In genomic region chr3:82044918-82045715, GRCh38 we compare ENCODE assay signal across 17 cellular contexts.
DNase-seq lines count a peak whose midpoint lies in the region; ATAC-seq, FAIRE-seq and TF ChIP-seq lines count a peak whose summit lies in the region.
"Had no signal": no experiment of that assay in that cellular context is flagged by ENCODE, and none has a peak within 500 bp of the region (broad histone marks: within the 10 kb centered on the region; RNA-seq: fewer than 3 reads in every experiment).

No MANE protein-coding gene starts in this region.

- FAIRE-seq in HTR-8/SVneo (lab: Jason Lieb, UNC) (peak; percentile 58), HepG2 (lab: Jason Lieb, UNC) (no peak)

- no peak overlapping the region for H3K4me2 ChIP-seq in HepG2 (ENCODE audit: low read depth, low read length)

- no peaks in the 10 kb centered on the region for H3K4me1 Mint-ChIP-seq in CD8-positive, alpha-beta T cell (ENCODE audit: low read depth)
- H3K4me1 Mint-ChIP-seq: central memory CD8-positive, alpha-beta T cell; IgD-negative memory B cell had no signal

- H3K4me3 Mint-ChIP-seq in CD8-positive, alpha-beta T cell = no peak overlapping the region
- H3K4me3 Mint-ChIP-seq: central memory CD8-positive, alpha-beta T cell; IgD-negative memory B cell had no signal

- H3K27me3 ChIP-seq in RWPE2 (ENCODE audit: insufficient read depth, poor library complexity, severe bottlenecking) = no peaks in the 10 kb centered on the region
- no peaks in the 10 kb centered on the region for H3K27me3 ChIP-seq in kidney epithelial cell (ENCODE audit: control insufficient read depth, insufficient read depth, low read length)
- no peaks in the 10 kb centered on the region; a peak in 1 of 5 replicates for H3K27me3 ChIP-seq in HepG2 (ENCODE audit: control insufficient read depth in 1 of 2, insufficient read depth in 2 of 2, low read length in 2 of 2)
- no peaks in the 10 kb centered on the region for H3K27me3 ChIP-seq in CD8-positive, alpha-beta T cell (ENCODE audit: insufficient read depth, low read length)

- no peaks in the 10 kb centered on the region for H3K27me3 Mint-ChIP-seq in CD8-positive, alpha-beta T cell (ENCODE audit: low read depth)
- H3K27me3 Mint-ChIP-seq: central memory CD8-positive, alpha-beta T cell; IgD-negative memory B cell had no signal

- 51% methylated on average over 4 of the region's 4 CpGs for WGBS in HepG2 (ENCODE audit: low lambda C conversion rate)

- H3K4me1 ChIP-seq in RWPE2 (ENCODE audit: insufficient read depth, poor library complexity, severe bottlenecking) = peaks cover 4% of the 10 kb centered on the region
- H3K4me1 ChIP-seq in HepG2 (ENCODE audit: insufficient read depth, low read length) = no peaks in the 10 kb centered on the region
- no peaks in the 10 kb centered on the region for H3K4me1 ChIP-seq in CD8-positive, alpha-beta T cell (ENCODE audit: insufficient read depth, low read length)
- H3K4me1 ChIP-seq: left ventricle myocardium inferior had no signal

- no peak overlapping the region for H3K27ac ChIP-seq in RWPE2 (ENCODE audit: poor library complexity, severe bottlenecking)
- H3K27ac ChIP-seq in HepG2 (ENCODE audit: extremely low read length, insufficient read depth, low read length) = no peak overlapping the region
- H3K27ac ChIP-seq in CD8-positive, alpha-beta T cell (ENCODE audit: low read depth, low read length) = no peak overlapping the region
- H3K27ac ChIP-seq: left ventricle myocardium inferior, thoracic aorta had no signal

- TF ChIP-seq EP300 in HepG2 (IDR thresholded peaks at IDR 0.05; ENCODE audit: low read depth in 2 of 2, low read length in 2 of 2) (no peak), HepG2 (CRISPR knock-in tag; IDR thresholded peaks at IDR 0.05; ENCODE audit: borderline replicate concordance) (no peak)

- H3K36me3 ChIP-seq in RWPE2 (ENCODE audit: low read depth) (no peaks in the 10 kb centered on the region), kidney epithelial cell (ENCODE audit: control insufficient read depth, insufficient read depth, low read length) (no peaks in the 10 kb centered on the region), HepG2 (replicated peaks in 1 of 2; ENCODE audit: control insufficient read depth in 1 of 2, insufficient read depth in 2 of 2, low read length in 2 of 2) (no peaks in the 10 kb centered on the region)
- no peaks in the 10 kb centered on the region for H3K36me3 ChIP-seq in CD8-positive, alpha-beta T cell (ENCODE audit: insufficient read depth, low read length)
- H3K36me3 ChIP-seq: left ventricle myocardium inferior, thoracic aorta had no signal

- H3K9me3 Mint-ChIP-seq in CD8-positive, alpha-beta T cell = no peaks in the 10 kb centered on the region
- H3K9me3 Mint-ChIP-seq: activated T-helper 2 cell treated with anti-CD3 and anti-CD28 coated beads, Interferon-gamma antibody, Interleukin-2, Interleukin-4, amounts not matched to agents 10 μg/mL and 5 μg/mL and 100 μg/mL, durations not matched to agents 14 hours and 24 hours and 36 hours; IgD-negative memory B cell had no signal

- in situ Hi-C loops in HepG2 (cut with HindIII; ENCODE audit: extremely low pct_ligation_motif_present, low pct_unique_long_range_greater_than_20kb) = no loop called here

- CTCF ChIA-PET in HepG2 (lab: Yijun Ruan, JAX; ENCODE audit: low intra/inter-chr PET ratio, low total read pairs) = no interaction called here
- CTCF ChIA-PET in CD8-positive, alpha-beta T cell (lab: Charles Lee) = no interaction called here

- no peaks in the 10 kb centered on the region for H3K36me3 Mint-ChIP-seq in CD8-positive, alpha-beta T cell
- H3K36me3 Mint-ChIP-seq: IgD-negative memory B cell had no signal

- H2AFZ ChIP-seq in HepG2 (ENCODE audit: low read length) = no peak overlapping the region

- H3K9ac ChIP-seq in HepG2 (ENCODE audit: insufficient read depth, low read depth, low read length) = no peak overlapping the region

- TF ChIP-seq RAD21 in HepG2 (CRISPR knock-in tag; IDR thresholded peaks at IDR 0.05) = no peak

- TF ChIP-seq CTCF in RWPE2 (IDR thresholded peaks at IDR 0.05; ENCODE audit: poor library complexity, severe bottlenecking) (no peak), kidney epithelial cell (IDR thresholded peaks at IDR 0.05; ENCODE audit: insufficient read depth, low read length, poor library complexity, severe bottlenecking) (no peak), HepG2 (CRISPR knock-in tag; IDR thresholded peaks at IDR 0.05) (no peak)
- TF ChIP-seq CTCF in CD8-positive, alpha-beta T cell (IDR thresholded peaks at IDR 0.05) = no peak

- no peak for TF ChIP-seq POLR2A in HepG2 (IDR thresholded peaks at IDR 0.05; ENCODE audit: insufficient read depth in 1 of 2, low read depth in 2 of 2, low read length in 2 of 2)

- DNase-seq in HTR-8/SVneo (ENCODE audit: insufficient read length, low spot score) = no peak
- peak; percentile 71 for DNase-seq in NCI-H2081 treated with DMSO at 0.1 percent for 48 hours (lab: John Stamatoyannopoulos, UW)
- DNase-seq in RWPE2 (ENCODE audit: low spot score) = no peak
- peak; percentile 9 for DNase-seq in kidney epithelial cell (ENCODE audit: low read depth)
- DNase-seq in HepG2 (ENCODE audit: low spot score) = no peak
- DNase-seq in RPMI8226 = no peak
- no peak for DNase-seq in CD8-positive, alpha-beta T cell
- no peak for DNase-seq in head of caudate nucleus
- DNase-seq: effector CD8-positive, alpha-beta T cell; left ventricle myocardium inferior; MV-4-11; stimulated activated CD4-positive, alpha-beta T cell treated with anti-CD3 and anti-CD28 coated beads, Interleukin-4, amount 100 ng/mL, for 24 hours had no signal

- POLR2A ChIA-PET in HepG2 (lab: Yijun Ruan, JAX) = no interaction called here
- POLR2A ChIA-PET in CD8-positive, alpha-beta T cell (lab: Charles Lee) = no interaction called here

- ATAC-seq in RWPE2 (ENCODE audit: low read depth) (peak; percentile 45; the same call in 1 of the 3 replicates), HepG2 (no peak)
- ATAC-seq in CD8-positive, alpha-beta T cell = no peak
- ATAC-seq: Right ventricle myocardium inferior had no signal

- intact Hi-C loops in HepG2 (cut with micrococcal nuclease; ENCODE audit: unreplicated experiment) = no loop called here
- intact Hi-C loops in CD8-positive, alpha-beta T cell (cut with DNase I, micrococcal nuclease) = no loop called here
- intact Hi-C loops in head of caudate nucleus (cut with DNase I) = no loop called here

- H4K20me1 ChIP-seq in HepG2 (ENCODE audit: insufficient read depth, low read length) = no peaks in the 10 kb centered on the region

- H3K4me3 ChIP-seq in RWPE2 (ENCODE audit: severe bottlenecking) (no peak overlapping the region), kidney epithelial cell (ENCODE audit: low read depth, low read length) (no peak overlapping the region), HepG2 (replicated peaks in 1 of 3; ENCODE audit: insufficient read depth in 1 of 3, low read depth in 2 of 3, low read length in 3 of 3) (no peak overlapping the region)
- no peak overlapping the region for H3K4me3 ChIP-seq in CD8-positive, alpha-beta T cell (ENCODE audit: low read depth, low read length)
- H3K4me3 ChIP-seq: left ventricle myocardium inferior, thoracic aorta had no signal

- BruUV-seq in HepG2 (replicated peaks; lab: Mats Ljungman, UMichigan) = no TSS peak

- no peak overlapping the region for H3K27ac Mint-ChIP-seq in CD8-positive, alpha-beta T cell
- H3K27ac Mint-ChIP-seq: activated T-helper 2 cell treated with anti-CD3 and anti-CD28 coated beads, Interferon-gamma antibody, Interleukin-2, Interleukin-4, amounts not matched to agents 10 μg/mL and 5 μg/mL and 100 μg/mL, durations not matched to agents 14 hours and 24 hours and 36 hours; IgD-negative memory B cell had no signal

- no peaks in the 10 kb centered on the region for H3K9me3 ChIP-seq in RWPE2 (ENCODE audit: severe bottlenecking)
- H3K9me3 ChIP-seq in HepG2 (ENCODE audit: low read length) = no peaks in the 10 kb centered on the region
- no peaks in the 10 kb centered on the region for H3K9me3 ChIP-seq in CD8-positive, alpha-beta T cell (ENCODE audit: low read length)
- H3K9me3 ChIP-seq: thoracic aorta had no signal

- no peaks in the 10 kb centered on the region for H3K79me2 ChIP-seq in HepG2 (ENCODE audit: insufficient read depth, low read length)

TF ChIP-seq in HepG2, 621 proteins besides CTCF, POLR2A, EP300 and RAD21 (continues in another document):
- TF ChIP-seq KLF13 (CRISPR knock-in tag; IDR thresholded peaks at IDR 0.05) = no peak

Comparison
In these comparisons a context has a peak if more than half of its experiments do, and no peak if none do; other contexts are left out.
1. DNase-seq: peak in NCI-H2081 treated with DMSO at 0.1 percent for 48 hours (single experiment) and kidney epithelial cell (single experiment); none in HTR-8/SVneo (single experiment), RWPE2 (single experiment), HepG2 (single experiment), RPMI8226 (single experiment), CD8-positive, alpha-beta T cell (0 of 7) and head of caudate nucleus (0 of 42).